In genomic region chr7:69545175-69545574, GRCh38 we compare ENCODE assay signal across 26 cellular contexts.
"Had no signal": no experiment of that assay in that cellular context is flagged by ENCODE, and none has a peak within 500 bp of the region (broad histone marks: within the 10 kb centered on the region; RNA-seq: fewer than 3 reads in every experiment).

No MANE protein-coding gene starts in this region.

- H3K4me3 ChIP-seq: colonic mucosa, esophagus squamous epithelium, gastrocnemius medialis, heart right ventricle, left lung, lower lobe of right lung, mucosa of descending colon had no signal

- DNase-seq: colonic mucosa; cortex of kidney; effector CD8-positive, alpha-beta T cell; effector memory CD8-positive, alpha-beta T cell; endodermal cell; erythroblast; esophagus squamous epithelium; foreskin fibroblast; foreskin melanocyte; gastrocnemius medialis; glutamatergic neuron; head of caudate nucleus; heart right ventricle; hippocampal formation; left cardiac atrium; left lung; left ventricle myocardium superior; lower lobe of right lung; mesenchymal stem cell; mucosa of descending colon; naive B cell had no signal

- H3K4me1 ChIP-seq: colonic mucosa, gastrocnemius medialis, left lung, lower lobe of right lung had no signal

- H3K27me3 ChIP-seq: colonic mucosa, gastrocnemius medialis, left lung had no signal

- ATAC-seq: effector memory CD8-positive, alpha-beta T cell; esophagus mucosa; gastrocnemius medialis; heart right ventricle; left cardiac atrium; left lung; left ventricle myocardium superior; lower lobe of right lung; mucosa of descending colon had no signal

- H3K36me3 ChIP-seq: colonic mucosa, esophagus squamous epithelium, gastrocnemius medialis, heart right ventricle, left lung, lower lobe of right lung had no signal

- H3K9me3 ChIP-seq: colonic mucosa, gastrocnemius medialis, mucosa of descending colon had no signal

- FAIRE-seq: endometrium, islet of Langerhans, keratinocyte had no signal

- H3K27ac ChIP-seq: colonic mucosa, epithelial cell of prostate, esophagus squamous epithelium, gastrocnemius medialis, heart right ventricle, left lung, lower lobe of right lung had no signal
